ENCODE assay signal across 2 cellular contexts in genomic region chr1:214518387-214518786, GRCh38.
A peak's percentile ranks its signal among the peaks of the same experiment; 100 is the strongest.
TF ChIP-seq lines count a peak whose summit lies in the region.

No MANE protein-coding gene starts in this region.

TF ChIP-seq in SK-N-SH, 30 proteins besides CTCF, POLR2A, EP300 and RAD21:
- TF ChIP-seq USF1 (IDR thresholded peaks at IDR 0.05; ENCODE audit: borderline replicate concordance, low read depth) (no peak), JUND (IDR thresholded peaks at IDR 0.05) (peak; percentile 44; the same call in 1 of the 2 replicates), TAF1 (IDR thresholded peaks at IDR 0.05; ENCODE audit: borderline replicate concordance, low read depth, low read length) (no peak), TCF12 (IDR thresholded peaks at IDR 0.05) (peak; percentile 35), FOSL2 (IDR thresholded peaks at IDR 0.05; ENCODE audit: borderline replicate concordance, low read depth) (peak; percentile 49; the same call in 1 of the 2 replicates)

TF ChIP-seq in HepG2, 621 proteins besides CTCF, POLR2A, EP300 and RAD21 (continued from another document):
- TF ChIP-seq, protein P1, sequence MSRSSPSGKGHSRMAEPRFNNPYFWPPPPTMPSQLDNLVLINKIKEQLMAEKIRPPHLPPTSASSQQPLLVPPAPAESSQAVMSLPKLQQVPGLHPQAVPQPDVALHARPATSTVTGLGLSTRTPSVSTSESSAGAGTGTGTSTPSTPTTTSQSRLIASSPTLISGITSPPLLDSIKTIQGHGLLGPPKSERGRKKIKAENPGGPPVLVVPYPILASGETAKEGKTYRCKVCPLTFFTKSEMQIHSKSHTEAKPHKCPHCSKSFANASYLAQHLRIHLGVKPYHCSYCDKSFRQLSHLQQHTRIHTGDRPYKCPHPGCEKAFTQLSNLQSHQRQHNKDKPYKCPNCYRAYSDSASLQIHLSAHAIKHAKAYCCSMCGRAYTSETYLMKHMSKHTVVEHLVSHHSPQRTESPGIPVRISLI (CRISPR knock-in tag; IDR thresholded peaks at IDR 0.05; ENCODE audit: borderline replicate concordance) = no peak
- TF ChIP-seq ZMAT3 (CRISPR knock-in tag; conservative IDR thresholded peaks at IDR 0.05) (no peak), TEAD2 (CRISPR knock-in tag; IDR thresholded peaks at IDR 0.05) (no peak), BRCA1 (CRISPR knock-in tag; IDR thresholded peaks at IDR 0.05) (no peak), ZBTB42 (CRISPR knock-in tag; IDR thresholded peaks at IDR 0.05) (no peak), ZBTB49 (CRISPR knock-in tag; IDR thresholded peaks at IDR 0.05; ENCODE audit: borderline replicate concordance) (no peak), ZNF121 (CRISPR knock-in tag; IDR thresholded peaks at IDR 0.05) (no peak), MTA3 (CRISPR knock-in tag; IDR thresholded peaks at IDR 0.05) (no peak), ZNF296 (CRISPR knock-in tag; conservative IDR thresholded peaks at IDR 0.05) (no peak), MYNN (CRISPR knock-in tag; IDR thresholded peaks at IDR 0.05; ENCODE audit: low read depth) (no peak), NR3C1 (CRISPR knock-in tag; IDR thresholded peaks at IDR 0.05) (no peak)
- TF ChIP-seq, protein P2, sequence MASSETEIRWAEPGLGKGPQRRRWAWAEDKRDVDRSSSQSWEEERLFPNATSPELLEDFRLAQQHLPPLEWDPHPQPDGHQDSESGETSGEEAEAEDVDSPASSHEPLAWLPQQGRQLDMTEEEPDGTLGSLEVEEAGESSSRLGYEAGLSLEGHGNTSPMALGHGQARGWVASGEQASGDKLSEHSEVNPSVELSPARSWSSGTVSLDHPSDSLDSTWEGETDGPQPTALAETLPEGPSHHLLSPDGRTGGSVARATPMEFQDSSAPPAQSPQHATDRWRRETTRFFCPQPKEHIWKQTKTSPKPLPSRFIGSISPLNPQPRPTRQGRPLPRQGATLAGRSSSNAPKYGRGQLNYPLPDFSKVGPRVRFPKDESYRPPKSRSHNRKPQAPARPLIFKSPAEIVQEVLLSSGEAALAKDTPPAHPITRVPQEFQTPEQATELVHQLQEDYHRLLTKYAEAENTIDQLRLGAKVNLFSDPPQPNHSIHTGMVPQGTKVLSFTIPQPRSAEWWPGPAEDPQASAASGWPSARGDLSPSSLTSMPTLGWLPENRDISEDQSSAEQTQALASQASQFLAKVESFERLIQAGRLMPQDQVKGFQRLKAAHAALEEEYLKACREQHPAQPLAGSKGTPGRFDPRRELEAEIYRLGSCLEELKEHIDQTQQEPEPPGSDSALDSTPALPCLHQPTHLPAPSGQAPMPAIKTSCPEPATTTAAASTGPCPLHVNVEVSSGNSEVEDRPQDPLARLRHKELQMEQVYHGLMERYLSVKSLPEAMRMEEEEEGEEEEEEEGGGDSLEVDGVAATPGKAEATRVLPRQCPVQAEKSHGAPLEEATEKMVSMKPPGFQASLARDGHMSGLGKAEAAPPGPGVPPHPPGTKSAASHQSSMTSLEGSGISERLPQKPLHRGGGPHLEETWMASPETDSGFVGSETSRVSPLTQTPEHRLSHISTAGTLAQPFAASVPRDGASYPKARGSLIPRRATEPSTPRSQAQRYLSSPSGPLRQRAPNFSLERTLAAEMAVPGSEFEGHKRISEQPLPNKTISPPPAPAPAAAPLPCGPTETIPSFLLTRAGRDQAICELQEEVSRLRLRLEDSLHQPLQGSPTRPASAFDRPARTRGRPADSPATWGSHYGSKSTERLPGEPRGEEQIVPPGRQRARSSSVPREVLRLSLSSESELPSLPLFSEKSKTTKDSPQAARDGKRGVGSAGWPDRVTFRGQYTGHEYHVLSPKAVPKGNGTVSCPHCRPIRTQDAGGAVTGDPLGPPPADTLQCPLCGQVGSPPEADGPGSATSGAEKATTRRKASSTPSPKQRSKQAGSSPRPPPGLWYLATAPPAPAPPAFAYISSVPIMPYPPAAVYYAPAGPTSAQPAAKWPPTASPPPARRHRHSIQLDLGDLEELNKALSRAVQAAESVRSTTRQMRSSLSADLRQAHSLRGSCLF (CRISPR knock-in tag; IDR thresholded peaks at IDR 0.05; ENCODE audit: borderline replicate concordance) = no peak
- TF ChIP-seq, protein P3, sequence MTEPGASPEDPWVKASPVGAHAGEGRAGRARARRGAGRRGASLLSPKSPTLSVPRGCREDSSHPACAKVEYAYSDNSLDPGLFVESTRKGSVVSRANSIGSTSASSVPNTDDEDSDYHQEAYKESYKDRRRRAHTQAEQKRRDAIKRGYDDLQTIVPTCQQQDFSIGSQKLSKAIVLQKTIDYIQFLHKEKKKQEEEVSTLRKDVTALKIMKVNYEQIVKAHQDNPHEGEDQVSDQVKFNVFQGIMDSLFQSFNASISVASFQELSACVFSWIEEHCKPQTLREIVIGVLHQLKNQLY (CRISPR knock-in tag; IDR thresholded peaks at IDR 0.05) = no peak
- TF ChIP-seq, protein P4, sequence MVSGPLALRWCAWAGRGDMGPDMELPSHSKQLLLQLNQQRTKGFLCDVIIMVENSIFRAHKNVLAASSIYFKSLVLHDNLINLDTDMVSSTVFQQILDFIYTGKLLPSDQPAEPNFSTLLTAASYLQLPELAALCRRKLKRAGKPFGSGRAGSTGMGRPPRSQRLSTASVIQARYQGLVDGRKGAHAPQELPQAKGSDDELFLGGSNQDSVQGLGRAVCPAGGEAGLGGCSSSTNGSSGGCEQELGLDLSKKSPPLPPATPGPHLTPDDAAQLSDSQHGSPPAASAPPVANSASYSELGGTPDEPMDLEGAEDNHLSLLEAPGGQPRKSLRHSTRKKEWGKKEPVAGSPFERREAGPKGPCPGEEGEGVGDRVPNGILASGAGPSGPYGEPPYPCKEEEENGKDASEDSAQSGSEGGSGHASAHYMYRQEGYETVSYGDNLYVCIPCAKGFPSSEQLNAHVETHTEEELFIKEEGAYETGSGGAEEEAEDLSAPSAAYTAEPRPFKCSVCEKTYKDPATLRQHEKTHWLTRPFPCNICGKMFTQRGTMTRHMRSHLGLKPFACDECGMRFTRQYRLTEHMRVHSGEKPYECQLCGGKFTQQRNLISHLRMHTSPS (CRISPR knock-in tag; IDR thresholded peaks at IDR 0.05; ENCODE audit: low read depth) = no peak
- TF ChIP-seq, protein P5, sequence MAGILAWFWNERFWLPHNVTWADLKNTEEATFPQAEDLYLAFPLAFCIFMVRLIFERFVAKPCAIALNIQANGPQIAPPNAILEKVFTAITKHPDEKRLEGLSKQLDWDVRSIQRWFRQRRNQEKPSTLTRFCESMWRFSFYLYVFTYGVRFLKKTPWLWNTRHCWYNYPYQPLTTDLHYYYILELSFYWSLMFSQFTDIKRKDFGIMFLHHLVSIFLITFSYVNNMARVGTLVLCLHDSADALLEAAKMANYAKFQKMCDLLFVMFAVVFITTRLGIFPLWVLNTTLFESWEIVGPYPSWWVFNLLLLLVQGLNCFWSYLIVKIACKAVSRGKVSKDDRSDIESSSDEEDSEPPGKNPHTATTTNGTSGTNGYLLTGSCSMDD (CRISPR knock-in tag; IDR thresholded peaks at IDR 0.05) = no peak
